Comparison of ENCODE assay signal across 20 cellular contexts in genomic region chr9:114025196-114025753, GRCh38. TPM values are rescaled to one million over a fixed set of nuclear protein-coding genes. Genes with fewer than 3 reads are reported as not detected.
DNase-seq lines count a peak whose midpoint lies in the region; ATAC-seq, FAIRE-seq and TF ChIP-seq lines count a peak whose summit lies in the region.
"Had no signal": no experiment of that assay in that cellular context is flagged by ENCODE, and none has a peak within 500 bp of the region (broad histone marks: within the 10 kb centered on the region; RNA-seq: fewer than 3 reads in every experiment).

No MANE protein-coding gene starts in this region.

- H3K9me3 Mint-ChIP-seq in neural crest cell = peaks cover 17% of the 10 kb centered on the region

- peak overlapping the region; percentile 3 for H3K4me3 Mint-ChIP-seq in neural crest cell
- H3K4me3 Mint-ChIP-seq: CD4-positive, CD25-positive, alpha-beta regulatory T cell had no signal

- peaks cover 62% of the 10 kb centered on the region for H3K36me3 Mint-ChIP-seq in neural crest cell (ENCODE audit: low read depth)
- H3K36me3 Mint-ChIP-seq: CD4-positive, CD25-positive, alpha-beta regulatory T cell had no signal

- H3K27me3 Mint-ChIP-seq in neural crest cell (ENCODE audit: low read depth) = no peaks in the 10 kb centered on the region

- peak overlapping the region; percentile 16 for H3K27ac Mint-ChIP-seq in neural crest cell (ENCODE audit: unreplicated experiment)
- H3K27ac Mint-ChIP-seq: CD4-positive, CD25-positive, alpha-beta regulatory T cell had no signal

- no peak overlapping the region for H3K4me3 ChIP-seq in fibroblast of pulmonary artery (replicated peaks; ENCODE audit: low read depth, low read length)
- H3K4me3 ChIP-seq: GM23248 had no signal

- ATAC-seq in HG03135 (IDR thresholded peaks at IDR 0.05; ENCODE audit: unreplicated experiment) = no peak

- no peaks in the 10 kb centered on the region for H3K4me1 Mint-ChIP-seq in neural crest cell
- H3K4me1 Mint-ChIP-seq: CD4-positive, CD25-positive, alpha-beta regulatory T cell had no signal

- DNase-seq in EH (ENCODE audit: low read depth) = peak; percentile 53
- peak; percentile 41 for DNase-seq in M059J (ENCODE audit: low read depth)
- peak; percentile 3 for DNase-seq in fibroblast of pulmonary artery (ENCODE audit: low read depth)
- DNase-seq in neural crest cell (ENCODE audit: low read depth, low spot score) = no peak
- DNase-seq in urothelium cell line (ENCODE audit: low spot score) = no peak
- no peak for DNase-seq in stimulated activated CD4-positive, alpha-beta T cell treated with anti-CD3 and anti-CD28 coated beads, Interleukin-4, amount 100 ng/mL, for 1 hour
- DNase-seq: ACHN; Calu3; CD4-positive, CD25-positive, alpha-beta regulatory T cell; DMS79; GF-D8; GM23248; NCI-H146; NCI-H2107; NCI-H226; NCI-H526 treated with DMSO at 0.1 percent for 48 hours; NK-92 treated with Interleukin-12 subunit alpha and Interleukin-12 subunit beta, amount 100 ng/mL, for 24 hours; OCI-M1; RPMI8226 had no signal

- FAIRE-seq in urothelium cell line (lab: Jason Lieb, UNC) = no peak

- TF ChIP-seq CTCF in fibroblast of pulmonary artery (IDR thresholded peaks at IDR 0.05; ENCODE audit: low read length, missing control alignments) (no peak), neural crest cell (conservative IDR thresholded peaks at IDR 0.05) (no peak)

RNA-seq across cellular contexts. Expression of gene AMBP, which starts 52.8 kb away (rescaled TPM):
- 0.10 TPM in 1 of 2 replicates, not detected in the other for total RNA-seq in M059J (2014; rRNA removed; shearing (Covaris generic))
- total RNA-seq in neural crest cell = 0.40 TPM in 1 of 2 replicates, not detected in the other
- total RNA-seq: CD4-positive, CD25-positive, alpha-beta regulatory T cell; GM23248 had no signal

Comparison
In these comparisons a context has a peak if more than half of its experiments do, and no peak if none do; other contexts are left out.
1. DNase-seq: peak in EH (single experiment), M059J (single experiment) and fibroblast of pulmonary artery (single experiment); none in neural crest cell (single experiment), urothelium cell line (single experiment) and stimulated activated CD4-positive, alpha-beta T cell treated with anti-CD3 and anti-CD28 coated beads, Interleukin-4, amount 100 ng/mL, for 1 hour (single experiment).